Comparison of ENCODE assay signal across 1 cellular context in genomic region chr17:47850692-47851573, GRCh38.
TF ChIP-seq lines count a peak whose summit lies in the region.

TSS of gene SP6 (minus strand) at chr17:47851163. CDS start at chr17:47848429, 2,734 bp downstream.

TF ChIP-seq in HepG2, 621 proteins besides CTCF, POLR2A, EP300 and RAD21 (continued from another document and continues in another):
- TF ChIP-seq ZFP1 (CRISPR knock-in tag; IDR thresholded peaks at IDR 0.05) (0 out of 2 replicates have a peak, but pooled peaks have one; percentile 33), SPEN (CRISPR knock-in tag; IDR thresholded peaks at IDR 0.05; ENCODE audit: low read depth) (peak; percentile 74), NPAS2 (CRISPR knock-in tag; IDR thresholded peaks at IDR 0.05; ENCODE audit: borderline replicate concordance) (no peak), ZNF724P (CRISPR knock-in tag; IDR thresholded peaks at IDR 0.05; ENCODE audit: borderline replicate concordance) (no peak), MXD4 (CRISPR knock-in tag; IDR thresholded peaks at IDR 0.05) (no peak), BCL6 (CRISPR knock-in tag; IDR thresholded peaks at IDR 0.05) (peak; percentile 34; the same call in 1 of the 2 replicates), ZNF18 (CRISPR knock-in tag; IDR thresholded peaks at IDR 0.05; ENCODE audit: insufficient replicate concordance) (no peak), IRX3 (CRISPR knock-in tag; IDR thresholded peaks at IDR 0.05; ENCODE audit: borderline replicate concordance, low read depth) (no peak), IKZF5 (CRISPR knock-in tag; IDR thresholded peaks at IDR 0.05) (peak; percentile 32; the same call in 1 of the 2 replicates), ZNF550 (CRISPR knock-in tag; IDR thresholded peaks at IDR 0.05; ENCODE audit: borderline replicate concordance) (no peak), AGO2 (optimal IDR thresholded peaks at IDR 0.05; ENCODE audit: low read depth, low read length) (no peak), PCBP1 (IDR thresholded peaks at IDR 0.05; ENCODE audit: borderline replicate concordance, low read depth, low read length) (no peak), ZNF737 (CRISPR knock-in tag; IDR thresholded peaks at IDR 0.05; ENCODE audit: borderline replicate concordance) (no peak), HNRNPH1 (optimal IDR thresholded peaks at IDR 0.05; ENCODE audit: low read depth, low read length) (no peak), PHF5A (CRISPR knock-in tag; IDR thresholded peaks at IDR 0.05; ENCODE audit: low read depth, unreplicated experiment) (peak; percentile 26), HMGXB3 (CRISPR knock-in tag; IDR thresholded peaks at IDR 0.05; ENCODE audit: borderline replicate concordance) (no peak), MTF1 (CRISPR knock-in tag; IDR thresholded peaks at IDR 0.05) (no peak), HMG20A (CRISPR knock-in tag; IDR thresholded peaks at IDR 0.05; ENCODE audit: borderline replicate concordance) (no peak; the same call in 1 of the 2 replicates), REL (CRISPR knock-in tag; conservative IDR thresholded peaks at IDR 0.05) (no peak), ZBTB4 (CRISPR knock-in tag; IDR thresholded peaks at IDR 0.05; ENCODE audit: borderline replicate concordance) (no peak), NR1H2 (CRISPR knock-in tag; IDR thresholded peaks at IDR 0.05; ENCODE audit: borderline replicate concordance, low read depth) (no peak), SMAD1 (CRISPR knock-in tag; IDR thresholded peaks at IDR 0.05; ENCODE audit: borderline replicate concordance, low read depth) (no peak), IRF2 (CRISPR knock-in tag; IDR thresholded peaks at IDR 0.05) (peak; percentile 20; the same call in 1 of the 2 replicates), CREM (IDR thresholded peaks at IDR 0.05) (no peak), CREM (CRISPR knock-in tag; IDR thresholded peaks at IDR 0.05) (no peak), MIER2 (CRISPR knock-in tag; IDR thresholded peaks at IDR 0.05) (0 out of 2 replicates have a peak, but pooled peaks have one; percentile 43), ZNF580 (CRISPR knock-in tag; IDR thresholded peaks at IDR 0.05; ENCODE audit: borderline replicate concordance, low read depth) (peak; percentile 61; the same call in 1 of the 2 replicates), ZNF496 (CRISPR knock-in tag; IDR thresholded peaks at IDR 0.05; ENCODE audit: insufficient replicate concordance) (no peak), MNT (IDR thresholded peaks at IDR 0.05) (no peak), ZNF790 (CRISPR knock-in tag; IDR thresholded peaks at IDR 0.05; ENCODE audit: borderline replicate concordance) (no peak), ZNF451 (CRISPR knock-in tag; IDR thresholded peaks at IDR 0.05) (peak; percentile 78; the same call in 1 of the 2 replicates), ZBTB7B (CRISPR knock-in tag; IDR thresholded peaks at IDR 0.05) (peak; percentile 19; the same call in 1 of the 2 replicates), ZNF414 (CRISPR knock-in tag; IDR thresholded peaks at IDR 0.05) (peak; percentile 78), GMEB2 (CRISPR knock-in tag; IDR thresholded peaks at IDR 0.05; ENCODE audit: low read depth) (no peak), PRDM4 (CRISPR knock-in tag; IDR thresholded peaks at IDR 0.05; ENCODE audit: borderline replicate concordance) (no peak), GPBP1L1 (CRISPR knock-in tag; IDR thresholded peaks at IDR 0.05) (no peak)
